In the genomic region with DNA sequence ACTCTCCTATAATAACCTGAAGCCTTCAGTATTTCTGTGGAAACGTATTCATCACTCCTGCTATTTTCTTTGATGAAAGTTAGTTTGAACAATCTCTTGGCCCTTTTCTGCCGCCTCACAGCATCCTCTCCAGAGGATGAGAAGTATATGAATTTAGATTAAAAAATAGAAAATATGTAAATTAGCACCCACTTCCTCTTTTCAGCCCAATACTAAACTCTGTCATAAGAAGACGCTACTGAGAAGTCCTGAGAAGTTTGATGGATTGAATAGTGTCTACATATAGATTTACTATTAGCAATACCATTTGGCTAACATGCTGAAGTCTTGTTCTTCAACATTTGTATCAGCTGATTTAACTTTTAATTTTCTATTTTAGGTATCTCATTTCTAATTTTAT, we compare ENCODE assay signal across 26 cellular contexts.
"Had no signal": no experiment of that assay in that cellular context is flagged by ENCODE, and none has a peak within 500 bp of the region (broad histone marks: within the 10 kb centered on the region; RNA-seq: fewer than 3 reads in every experiment).

No MANE protein-coding gene starts in this region.

- H3K27ac ChIP-seq: coronary artery, epithelial cell of prostate, esophagus squamous epithelium, gastrocnemius medialis, heart right ventricle, left lung, lower lobe of right lung had no signal

- H3K27me3 ChIP-seq: esophagus squamous epithelium, gastrocnemius medialis, heart right ventricle, left lung had no signal

- H3K9me3 ChIP-seq: esophagus squamous epithelium, gastrocnemius medialis, left lung, lower lobe of right lung, mucosa of descending colon had no signal

- FAIRE-seq: endometrium, islet of Langerhans, keratinocyte had no signal

- DNase-seq: effector CD8-positive, alpha-beta T cell; effector memory CD8-positive, alpha-beta T cell; endodermal cell; erythroblast; esophagus squamous epithelium; foreskin fibroblast; foreskin melanocyte; gastrocnemius medialis; glutamatergic neuron; head of caudate nucleus; heart right ventricle; hippocampal formation; left cardiac atrium; left lung; left ventricle myocardium superior; lower lobe of right lung; mesenchymal stem cell; mucosa of descending colon; naive B cell; naive thymus-derived CD8-positive, alpha-beta T cell had no signal

- H3K4me1 ChIP-seq: esophagus squamous epithelium, gastrocnemius medialis, heart right ventricle, left lung, lower lobe of right lung had no signal

- H3K4me3 ChIP-seq: coronary artery, esophagus squamous epithelium, gastrocnemius medialis, heart right ventricle, left lung, lower lobe of right lung, mucosa of descending colon had no signal

- H3K36me3 ChIP-seq: esophagus squamous epithelium, gastrocnemius medialis, heart right ventricle, left lung, lower lobe of right lung had no signal

- ATAC-seq: effector memory CD8-positive, alpha-beta T cell; esophagus mucosa; gastrocnemius medialis; heart right ventricle; left cardiac atrium; left lung; left ventricle myocardium superior; lower lobe of right lung; mucosa of descending colon; naive thymus-derived CD8-positive, alpha-beta T cell had no signal
